In genomic region chr2:159124441-159124911, GRCh38 we compare ENCODE assay signal across 1 cellular context.
A peak's percentile ranks its signal among the peaks of the same experiment; 100 is the strongest.
TF ChIP-seq lines count a peak whose summit lies in the region.

No MANE protein-coding gene starts in this region.

TF ChIP-seq in K562, 482 proteins besides CTCF, POLR2A, EP300 and RAD21 (continued from another document and continues in another):
- 0 out of 4 replicates have a peak, but pooled peaks of 1 of the 2 experiments have one; percentile 57 for TF ChIP-seq ETV6 (IDR thresholded peaks at IDR 0.05; ENCODE audit: borderline replicate concordance in 1 of 2, low read depth in 2 of 2, low read length in 1 of 2)
- no peak for TF ChIP-seq ETV6 (CRISPR knock-in tag; IDR thresholded peaks at IDR 0.05; ENCODE audit: borderline replicate concordance)
- peak; percentile 52; the same call in 1 of the 2 replicates for TF ChIP-seq EHMT2 (IDR thresholded peaks at IDR 0.05)
- TF ChIP-seq HES1 (IDR thresholded peaks at IDR 0.05; ENCODE audit: low read depth): no peak
- TF ChIP-seq ATF6 (CRISPR knock-in tag; IDR thresholded peaks at IDR 0.05): no peak
- no peak for TF ChIP-seq ZNF518B (CRISPR knock-in tag; IDR thresholded peaks at IDR 0.05)
- TF ChIP-seq E2F3 (CRISPR knock-in tag; IDR thresholded peaks at IDR 0.05): no peak
- TF ChIP-seq IRF9 (tag; IDR thresholded peaks at IDR 0.05): no peak
- TF ChIP-seq DPF2 (IDR thresholded peaks at IDR 0.05): peak; percentile 89
- TF ChIP-seq CBFB (CRISPR knock-in tag; IDR thresholded peaks at IDR 0.05): no peak
- no peak for TF ChIP-seq ZNF263 (CRISPR knock-in tag; IDR thresholded peaks at IDR 0.05; ENCODE audit: borderline replicate concordance)
- TF ChIP-seq ZNF239 (CRISPR knock-in tag; IDR thresholded peaks at IDR 0.05): peak; percentile 39; the same call in 1 of the 2 replicates
- no peak for TF ChIP-seq BCL6 (CRISPR knock-in tag; IDR thresholded peaks at IDR 0.05)
- TF ChIP-seq ZNF644 (tag; IDR thresholded peaks at IDR 0.05; ENCODE audit: low read depth): 0 out of 2 replicates have a peak, but pooled peaks have one; percentile 50
- no peak for TF ChIP-seq ZNF75A (CRISPR knock-in tag; IDR thresholded peaks at IDR 0.05)
- TF ChIP-seq BACH1 (tag; IDR thresholded peaks at IDR 0.05): peak; percentile 69; the same call in 1 of the 2 replicates
- TF ChIP-seq BRCA1 (IDR thresholded peaks at IDR 0.05): no peak
- TF ChIP-seq BRCA1 (CRISPR knock-in tag; IDR thresholded peaks at IDR 0.05): no peak
- no peak for TF ChIP-seq ZNF274 (IDR thresholded peaks at IDR 0.05; ENCODE audit: borderline replicate concordance, low read depth, low read length)
- no peak for TF ChIP-seq ARHGAP35 (IDR thresholded peaks at IDR 0.05; ENCODE audit: partially characterized antibody)
- peak; percentile 94 for TF ChIP-seq ZNF592 (IDR thresholded peaks at IDR 0.05)
- TF ChIP-seq ZNF785 (CRISPR knock-in tag; IDR thresholded peaks at IDR 0.05): no peak
- TF ChIP-seq RBM25 (IDR thresholded peaks at IDR 0.05; ENCODE audit: low read depth, low read length, severe bottlenecking): no peak
- TF ChIP-seq PHF8 (IDR thresholded peaks at IDR 0.05; ENCODE audit: borderline replicate concordance, low read length): no peak
- TF ChIP-seq HNRNPK (IDR thresholded peaks at IDR 0.05; ENCODE audit: low read depth, low read length, poor library complexity, severe bottlenecking): no peak
- no peak for TF ChIP-seq ZNF407 (IDR thresholded peaks at IDR 0.05; ENCODE audit: low read depth)
- no peak for TF ChIP-seq E2F8 (IDR thresholded peaks at IDR 0.05; ENCODE audit: low read depth, partially characterized antibody)
- peak; percentile 36; the same call in 1 of the 2 replicates for TF ChIP-seq ZNF766 (CRISPR knock-in tag; conservative IDR thresholded peaks at IDR 0.05)
- TF ChIP-seq ELF1 (tag; IDR thresholded peaks at IDR 0.05): 0 out of 2 replicates have a peak, but pooled peaks have one; percentile 43
- peak; percentile 83; the same call in 1 of the 2 replicates for TF ChIP-seq ZNF395 (CRISPR knock-in tag; IDR thresholded peaks at IDR 0.05)
- no peak for TF ChIP-seq KAT7 (CRISPR knock-in tag; IDR thresholded peaks at IDR 0.05; ENCODE audit: borderline replicate concordance)
- no peak for TF ChIP-seq MECOM (CRISPR knock-in tag; IDR thresholded peaks at IDR 0.05)
- no peak for TF ChIP-seq RUNX1 (IDR thresholded peaks at IDR 0.05; ENCODE audit: low read depth)
- TF ChIP-seq ZNF174 (CRISPR knock-in tag; IDR thresholded peaks at IDR 0.05): no peak
